Comparison of ENCODE assay signal across 15 cellular contexts in the genomic region with DNA sequence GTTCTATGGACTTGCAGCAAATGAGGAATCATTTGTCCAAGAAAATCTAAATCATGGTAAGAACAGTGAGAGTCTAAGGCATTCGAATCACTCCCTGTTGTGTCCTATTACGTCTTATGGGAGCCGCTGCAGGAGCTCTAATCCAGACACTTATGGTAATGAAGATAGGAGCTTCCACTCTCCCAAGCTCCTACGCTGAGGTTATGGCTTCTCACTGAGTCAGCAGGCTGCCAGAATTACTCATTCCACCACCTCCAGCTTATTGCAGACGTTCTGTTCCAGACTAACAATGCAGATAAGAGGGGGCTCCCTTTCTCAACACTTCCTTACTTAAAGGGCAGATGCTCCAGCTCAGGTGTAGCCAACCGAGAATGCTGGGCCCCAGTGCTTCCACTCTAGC.
DNase-seq lines count a peak whose midpoint lies in the region; ATAC-seq, FAIRE-seq and TF ChIP-seq lines count a peak whose summit lies in the region.
"Had no signal": no experiment of that assay in that cellular context is flagged by ENCODE, and none has a peak within 500 bp of the region (broad histone marks: within the 10 kb centered on the region; RNA-seq: fewer than 3 reads in every experiment).

No MANE protein-coding gene starts in this region.

- H3K9me3 ChIP-seq in AG04450 (ENCODE audit: control insufficient read depth, insufficient read depth, low read length) (no peaks in the 10 kb centered on the region), thyroid gland (no peaks in the 10 kb centered on the region)

- no peak overlapping the region for H3K4me3 Mint-ChIP-seq in activated T-helper 1 cell treated with anti-CD3 and anti-CD28 coated beads, Interleukin-12 subunit alpha, Interleukin-12 subunit beta, Interleukin-2, Interleukin-4 antibody, amounts not matched to agents 30 ng/mL and 10 ng/mL and 1 ng/mL, durations not matched to agents 14 hours and 24 hours and 36 hours
- H3K4me3 Mint-ChIP-seq: CD4-positive, alpha-beta memory T cell; stimulated activated naive CD8-positive, alpha-beta T cell treated with anti-CD3 and anti-CD28 coated beads, Interleukin-15, Interleukin-2, amounts not matched to agents 100 ng/mL and 50 ng/mL, for 24 hours had no signal

- no peak for TF ChIP-seq POLR2A in thyroid gland (IDR thresholded peaks at IDR 0.05)

- WGBS in thyroid gland, 2 donors = 63 to 68% methylated on average over 6 of the region's 6 CpGs

- TF ChIP-seq CTCF in AG04450 (IDR thresholded peaks at IDR 0.05; ENCODE audit: low read depth, low read length) (no peak), thyroid gland (IDR thresholded peaks at IDR 0.05) (no peak)

- H3K27me3 ChIP-seq in AG04450 (ENCODE audit: control insufficient read depth, insufficient read depth, low read length) (no peaks in the 10 kb centered on the region), thyroid gland (no peaks in the 10 kb centered on the region)

- CTCF ChIA-PET in AG04450 (lab: Charles Lee) = interaction anchor here (1.2 to 2.0 kb wide), 2 partner anchors 202 to 210 kb away, joined by 3 to 10 read pairs; no protein-coding TSS in a partner anchor

- no peak for ATAC-seq in HG03439 (IDR thresholded peaks at IDR 0.05; ENCODE audit: unreplicated experiment)
- ATAC-seq: HepG2 had no signal

- POLR2A ChIA-PET in AG04450 (lab: Yijun Ruan, JAX) = interaction anchor here (1.4 kb wide), 1 partner anchor 14 kb away, joined by 3 read pairs; no protein-coding TSS in a partner anchor

- H3K4me1 ChIP-seq in thyroid gland = peaks cover 21 to 22% of the 10 kb centered on the region in 2 donors

- DNase-seq in AG04450 (ENCODE audit: low read depth, low spot score) = peak; percentile 60
- DNase-seq in HT1080 (ENCODE audit: low read depth) = peak; percentile 87
- peak; percentile 24 for DNase-seq in brain pericyte (ENCODE audit: low read depth, low spot score)
- peak; percentile 8 for DNase-seq in middle frontal gyrus (ENCODE audit: extremely low spot score, low spot score)
- no peak for DNase-seq in activated T-helper 1 cell treated with anti-CD3 and anti-CD28 coated beads, Interleukin-12 subunit alpha, Interleukin-12 subunit beta, Interleukin-2, Interleukin-4 antibody, amounts not matched to agents 30 ng/mL and 10 ng/mL and 1 ng/mL, durations not matched to agents 14 hours and 24 hours and 36 hours (ENCODE audit: low spot score)
- DNase-seq in thyroid gland = no peak
- no peak for DNase-seq in GM19239 (ENCODE audit: insufficient read length, low spot score)
- DNase-seq: activated CD4-positive, CD25-positive, alpha-beta regulatory T cell treated with anti-CD3 and anti-CD28 coated beads, Interleukin-2, amount 50 U/mL, for 72 hours; activated naive CD4-positive, alpha-beta T cell treated with anti-CD3 and anti-CD28 coated beads, Interleukin-2, amount 50 U/mL, for 16 hours; CD4-positive, alpha-beta memory T cell; midbrain; SIG-M5 had no signal

- peaks cover 6% of the 10 kb centered on the region for H3K9me3 Mint-ChIP-seq in activated T-helper 1 cell treated with anti-CD3 and anti-CD28 coated beads, Interleukin-12 subunit alpha, Interleukin-12 subunit beta, Interleukin-2, Interleukin-4 antibody, amounts not matched to agents 30 ng/mL and 10 ng/mL and 1 ng/mL, durations not matched to agents 14 hours and 24 hours and 36 hours
- H3K9me3 Mint-ChIP-seq: stimulated activated naive CD8-positive, alpha-beta T cell treated with anti-CD3 and anti-CD28 coated beads, Interleukin-15, Interleukin-2, amounts not matched to agents 100 ng/mL and 50 ng/mL, for 24 hours had no signal

- no peaks in the 10 kb centered on the region for H3K4me1 Mint-ChIP-seq in activated T-helper 1 cell treated with anti-CD3 and anti-CD28 coated beads, Interleukin-12 subunit alpha, Interleukin-12 subunit beta, Interleukin-2, Interleukin-4 antibody, amounts not matched to agents 30 ng/mL and 10 ng/mL and 1 ng/mL, durations not matched to agents 14 hours and 24 hours and 36 hours (ENCODE audit: low read depth)
- H3K4me1 Mint-ChIP-seq: CD4-positive, alpha-beta memory T cell had no signal

- FAIRE-seq in GM19239 (lab: Jason Lieb, UNC) = no peak
- FAIRE-seq: HepG2 had no signal

- intact Hi-C loops in activated T-helper 1 cell treated with anti-CD3 and anti-CD28 coated beads, Interleukin-12 subunit alpha, Interleukin-12 subunit beta, Interleukin-2, Interleukin-4 antibody, amounts not matched to agents 30 ng/mL and 10 ng/mL and 1 ng/mL, durations not matched to agents 14 hours and 24 hours and 36 hours (cut with micrococcal nuclease) = no loop called here
- intact Hi-C loops in thyroid gland (cut with DNase I) = no loop called here

- H3K27ac ChIP-seq in AG04450 (ENCODE audit: low read depth, low read length) = no peak overlapping the region
- no peak overlapping the region for H3K27ac ChIP-seq in thyroid gland

- no peaks in the 10 kb centered on the region for H3K27me3 Mint-ChIP-seq in activated T-helper 1 cell treated with anti-CD3 and anti-CD28 coated beads, Interleukin-12 subunit alpha, Interleukin-12 subunit beta, Interleukin-2, Interleukin-4 antibody, amounts not matched to agents 30 ng/mL and 10 ng/mL and 1 ng/mL, durations not matched to agents 14 hours and 24 hours and 36 hours (ENCODE audit: insufficient read depth)
- H3K27me3 Mint-ChIP-seq: stimulated activated naive CD8-positive, alpha-beta T cell treated with anti-CD3 and anti-CD28 coated beads, Interleukin-15, Interleukin-2, amounts not matched to agents 100 ng/mL and 50 ng/mL, for 24 hours had no signal

- H3K36me3 Mint-ChIP-seq in activated T-helper 1 cell treated with anti-CD3 and anti-CD28 coated beads, Interleukin-12 subunit alpha, Interleukin-12 subunit beta, Interleukin-2, Interleukin-4 antibody, amounts not matched to agents 30 ng/mL and 10 ng/mL and 1 ng/mL, durations not matched to agents 14 hours and 24 hours and 36 hours (ENCODE audit: low read depth) = no peaks in the 10 kb centered on the region
- H3K36me3 Mint-ChIP-seq: CD4-positive, alpha-beta memory T cell had no signal

- H3K4me3 ChIP-seq in AG04450 (ENCODE audit: low read depth, low read length) (no peak overlapping the region), thyroid gland (replicated peaks in 1 of 3) (no peak overlapping the region)

- no peak overlapping the region for H3K27ac Mint-ChIP-seq in activated T-helper 1 cell treated with anti-CD3 and anti-CD28 coated beads, Interleukin-12 subunit alpha, Interleukin-12 subunit beta, Interleukin-2, Interleukin-4 antibody, amounts not matched to agents 30 ng/mL and 10 ng/mL and 1 ng/mL, durations not matched to agents 14 hours and 24 hours and 36 hours
- H3K27ac Mint-ChIP-seq: CD4-positive, alpha-beta memory T cell; stimulated activated naive CD8-positive, alpha-beta T cell treated with anti-CD3 and anti-CD28 coated beads, Interleukin-15, Interleukin-2, amounts not matched to agents 100 ng/mL and 50 ng/mL, for 24 hours had no signal

- H3K36me3 ChIP-seq in thyroid gland = no peaks in the 10 kb centered on the region

Comparison
In these comparisons a context has a peak if more than half of its experiments do, and no peak if none do; other contexts are left out.
1. DNase-seq: peak in AG04450 (single experiment), HT1080 (single experiment), brain pericyte (single experiment) and middle frontal gyrus (single experiment); none in activated T-helper 1 cell treated with anti-CD3 and anti-CD28 coated beads, Interleukin-12 subunit alpha, Interleukin-12 subunit beta, Interleukin-2, Interleukin-4 antibody, amounts not matched to agents 30 ng/mL and 10 ng/mL and 1 ng/mL, durations not matched to agents 14 hours and 24 hours and 36 hours (single experiment), thyroid gland (0 of 2) and GM19239 (single experiment).